In the genomic region with DNA sequence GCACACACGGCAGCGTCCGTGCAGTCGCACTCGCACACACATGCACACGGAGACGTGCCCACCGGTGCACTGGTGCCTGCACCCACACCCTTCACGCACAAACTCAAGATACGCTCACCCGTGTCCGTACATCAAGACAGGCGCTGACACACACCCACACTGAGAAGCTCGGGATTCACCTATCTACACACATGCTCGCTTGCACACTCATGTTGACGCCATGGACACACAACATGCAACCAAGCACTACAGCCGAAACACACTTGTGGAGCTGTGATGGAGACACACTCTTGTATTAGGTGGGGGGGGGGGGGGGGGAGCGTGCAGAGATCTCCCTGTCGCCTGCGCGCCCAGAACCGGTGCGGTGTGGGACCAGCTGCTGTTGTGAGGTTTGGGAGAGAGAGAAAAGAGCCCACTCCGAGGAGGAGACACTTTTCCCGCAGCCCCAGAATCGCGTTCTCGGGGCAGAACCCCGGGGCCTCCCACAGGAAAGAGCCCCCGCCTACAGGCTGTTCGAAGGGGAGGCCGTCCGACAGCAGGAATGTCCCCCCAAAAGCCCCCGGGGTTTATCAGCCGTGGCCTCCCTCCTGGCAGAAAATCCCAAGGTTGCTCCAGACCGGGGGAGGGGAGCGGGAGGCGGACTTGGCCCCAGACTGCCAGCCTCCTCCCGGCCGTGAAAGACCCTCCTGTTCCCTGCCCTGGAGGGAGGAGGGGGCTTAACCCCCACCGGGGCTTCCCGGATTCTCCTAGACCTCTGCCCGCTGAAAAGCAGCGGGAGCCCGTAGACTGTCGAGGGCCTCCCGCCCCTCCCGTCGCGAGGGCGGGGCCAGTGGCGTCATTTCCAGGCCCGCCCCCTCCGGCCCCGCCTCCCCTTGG, we compare ENCODE assay signal across 8 cellular contexts. TPM values are rescaled to one million over a fixed set of nuclear protein-coding genes. Genes with fewer than 3 reads are reported as not detected.
DNase-seq lines count a peak whose midpoint lies in the region; ATAC-seq and TF ChIP-seq lines count a peak whose summit lies in the region.

No MANE protein-coding gene starts in this region.

- ATAC-seq in GM19035 (IDR thresholded peaks at IDR 0.05; ENCODE audit: unreplicated experiment) = peak; percentile 34
- ATAC-seq in natural killer cell treated with Interleukin-12 subunit alpha and Interleukin-12 subunit beta and Interleukin-15 and Interleukin-18, amount 100 ng/mL, for 72 hours = peak; percentile 49 to 70
- peak; percentile 32 to 40 for ATAC-seq in stimulated activated naive B cell treated with anti-CD40 and anti-IgM and Interleukin-4, amounts not matched to agents 10 μg/mL and 1 μg/mL and 100 μg/mL, for 72 hours (replicated peaks)

- DNase-seq in AG10803 (ENCODE audit: low read depth) (peak; percentile 18), HPDE6-E6E7 (ENCODE audit: extremely low spot score) (peak; percentile 76), RPMI7951 (ENCODE audit: low read depth) (peak; percentile 84), fibroblast of pulmonary artery (ENCODE audit: low read depth) (peak; percentile 88)
- DNase-seq in activated T-helper 9 cell treated with anti-CD3 and anti-CD28 coated beads, Interleukin-2, amount 50 U/mL, for 16 hours (ENCODE audit: low read depth) = peak; percentile 91
- peak; percentile 95 for DNase-seq in natural killer cell treated with Interleukin-12 subunit alpha and Interleukin-12 subunit beta and Interleukin-15 and Interleukin-18, amount 100 ng/mL, for 72 hours (ENCODE audit: low spot score)
- peak; percentile 88 for DNase-seq in stimulated activated naive B cell treated with anti-CD40 and anti-IgM and Interleukin-4, amounts not matched to agents 10 μg/mL and 1 μg/mL and 100 μg/mL, for 72 hours

- peak overlapping the region; percentile 95 to 99 for H3K27ac Mint-ChIP-seq in natural killer cell treated with Interleukin-12 subunit alpha and Interleukin-12 subunit beta and Interleukin-15 and Interleukin-18, amount 100 ng/mL, for 72 hours
- H3K27ac Mint-ChIP-seq in stimulated activated naive B cell treated with anti-CD40 and anti-IgM and Interleukin-4, amounts not matched to agents 10 μg/mL and 1 μg/mL and 100 μg/mL, for 72 hours = peak overlapping the region; percentile 100

- no peaks in the 10 kb centered on the region for H3K9me3 Mint-ChIP-seq in natural killer cell treated with Interleukin-12 subunit alpha and Interleukin-12 subunit beta and Interleukin-15 and Interleukin-18, amount 100 ng/mL, for 72 hours
- H3K9me3 Mint-ChIP-seq in stimulated activated naive B cell treated with anti-CD40 and anti-IgM and Interleukin-4, amounts not matched to agents 10 μg/mL and 1 μg/mL and 100 μg/mL, for 72 hours = no peaks in the 10 kb centered on the region

- no peaks in the 10 kb centered on the region for H3K27me3 Mint-ChIP-seq in natural killer cell treated with Interleukin-12 subunit alpha and Interleukin-12 subunit beta and Interleukin-15 and Interleukin-18, amount 100 ng/mL, for 72 hours
- H3K27me3 Mint-ChIP-seq in stimulated activated naive B cell treated with anti-CD40 and anti-IgM and Interleukin-4, amounts not matched to agents 10 μg/mL and 1 μg/mL and 100 μg/mL, for 72 hours = no peaks in the 10 kb centered on the region

- TF ChIP-seq CTCF in AG10803 (conservative IDR thresholded peaks at IDR 0.05; ENCODE audit: low read length) (no peak), fibroblast of pulmonary artery (IDR thresholded peaks at IDR 0.05; ENCODE audit: low read length, missing control alignments) (no peak)

- H3K4me3 Mint-ChIP-seq in natural killer cell treated with Interleukin-12 subunit alpha and Interleukin-12 subunit beta and Interleukin-15 and Interleukin-18, amount 100 ng/mL, for 72 hours = peak overlapping the region; percentile 95
- H3K4me3 Mint-ChIP-seq in stimulated activated naive B cell treated with anti-CD40 and anti-IgM and Interleukin-4, amounts not matched to agents 10 μg/mL and 1 μg/mL and 100 μg/mL, for 72 hours = peak overlapping the region; percentile 92 to 97

- H3K36me3 Mint-ChIP-seq in natural killer cell treated with Interleukin-12 subunit alpha and Interleukin-12 subunit beta and Interleukin-15 and Interleukin-18, amount 100 ng/mL, for 72 hours = peaks cover 7% of the 10 kb centered on the region
- H3K36me3 Mint-ChIP-seq in stimulated activated naive B cell treated with anti-CD40 and anti-IgM and Interleukin-4, amounts not matched to agents 10 μg/mL and 1 μg/mL and 100 μg/mL, for 72 hours = peaks cover 38 to 49% of the 10 kb centered on the region in 2 donors

- H3K4me1 Mint-ChIP-seq in natural killer cell treated with Interleukin-12 subunit alpha and Interleukin-12 subunit beta and Interleukin-15 and Interleukin-18, amount 100 ng/mL, for 72 hours (ENCODE audit: low read depth in 2 of 2) = peaks cover 46 to 52% of the 10 kb centered on the region in 2 donors
- H3K4me1 Mint-ChIP-seq in stimulated activated naive B cell treated with anti-CD40 and anti-IgM and Interleukin-4, amounts not matched to agents 10 μg/mL and 1 μg/mL and 100 μg/mL, for 72 hours = peaks cover 40 to 50% of the 10 kb centered on the region in 2 donors

- H3K4me3 ChIP-seq in AG10803 (ENCODE audit: low read length) (peak overlapping the region; percentile 86), fibroblast of pulmonary artery (replicated peaks; ENCODE audit: low read depth, low read length) (peak overlapping the region; percentile 75)

RNA-seq across cellular contexts. Expression of gene NFKB2, which starts 0.5 kb away (rescaled TPM):
- 19.9 and 28.9 TPM in 2 replicates for total RNA-seq in RPMI7951 (2014; rRNA removed; shearing (Covaris generic))
- total RNA-seq in natural killer cell treated with Interleukin-12 subunit alpha and Interleukin-12 subunit beta and Interleukin-15 and Interleukin-18, amount 100 ng/mL, for 72 hours = 100 to 1,000 TPM; 370 to 522 TPM

RNA-seq across cellular contexts. Expression of gene PSD, which starts 23.5 kb away (rescaled TPM):
- 0.24 and 1.5 TPM in 2 replicates for total RNA-seq in RPMI7951 (2014; rRNA removed; shearing (Covaris generic))
- total RNA-seq in natural killer cell treated with Interleukin-12 subunit alpha and Interleukin-12 subunit beta and Interleukin-15 and Interleukin-18, amount 100 ng/mL, for 72 hours = 1 to 10 TPM; 2.3 to 7.6 TPM

RNA-seq across cellular contexts. Expression of gene FBXL15, which starts 25.6 kb away (rescaled TPM):
- 5.3 and 6.1 TPM in 2 replicates for total RNA-seq in RPMI7951 (2014; rRNA removed; shearing (Covaris generic))
- total RNA-seq in natural killer cell treated with Interleukin-12 subunit alpha and Interleukin-12 subunit beta and Interleukin-15 and Interleukin-18, amount 100 ng/mL, for 72 hours = 10 to 100 TPM; 22.0 to 23.7 TPM

RNA-seq across cellular contexts. Expression of gene CUEDC2, which starts 37.3 kb away (rescaled TPM):
- 43.4 and 53.6 TPM in 2 replicates for total RNA-seq in RPMI7951 (2014; rRNA removed; shearing (Covaris generic))
- 10 to 100 TPM; 39.8 to 58.5 TPM for total RNA-seq in natural killer cell treated with Interleukin-12 subunit alpha and Interleukin-12 subunit beta and Interleukin-15 and Interleukin-18, amount 100 ng/mL, for 72 hours

RNA-seq across cellular contexts. Expression of gene C10orf95, which starts 56.3 kb away (rescaled TPM):
- total RNA-seq in RPMI7951 (2014; rRNA removed; shearing (Covaris generic)) = not detected in 2 replicates
- total RNA-seq in natural killer cell treated with Interleukin-12 subunit alpha and Interleukin-12 subunit beta and Interleukin-15 and Interleukin-18, amount 100 ng/mL, for 72 hours = under 1 TPM in 1 of 2 donors, not detected in 1; 0.98 TPM

Comparison
In these comparisons a context has a peak if more than half of its experiments do, and no peak if none do; other contexts are left out.
1. Peak in every context shown above with its lines: DNase-seq, ATAC-seq and H3K4me3 ChIP-seq.
2. DNase-seq: peak in every context shown above with its lines; median percentile 95 in natural killer cell treated with Interleukin-12 subunit alpha and Interleukin-12 subunit beta and Interleukin-15 and Interleukin-18, amount 100 ng/mL, for 72 hours; 91 in activated T-helper 9 cell treated with anti-CD3 and anti-CD28 coated beads, Interleukin-2, amount 50 U/mL, for 16 hours; 88 in fibroblast of pulmonary artery; 88 in stimulated activated naive B cell treated with anti-CD40 and anti-IgM and Interleukin-4, amounts not matched to agents 10 μg/mL and 1 μg/mL and 100 μg/mL, for 72 hours; 84 in RPMI7951; 76 in HPDE6-E6E7; 18 in AG10803.
3. RNA of gene NFKB2, which starts 0.5 kb away (total RNA-seq): 370 to 522 TPM in natural killer cell treated with Interleukin-12 subunit alpha and Interleukin-12 subunit beta and Interleukin-15 and Interleukin-18, amount 100 ng/mL, for 72 hours; 19.9 to 28.9 TPM in RPMI7951; every median in the first group is over 10 times any median in the second.